ENCODE assay signal across 24 cellular contexts in genomic region chr5:81747030-81747429, GRCh38.
"Had no signal": no experiment of that assay in that cellular context is flagged by ENCODE, and none has a peak within 500 bp of the region (broad histone marks: within the 10 kb centered on the region; RNA-seq: fewer than 3 reads in every experiment).

No MANE protein-coding gene starts in this region.

- H3K27me3 Mint-ChIP-seq: stimulated activated naive CD8-positive, alpha-beta T cell treated with anti-CD3 and anti-CD28 coated beads, Interleukin-15, amount 100 ng/mL, for 72 hours had no signal

- H3K36me3 Mint-ChIP-seq: immature natural killer cell had no signal

- ATAC-seq: pancreas; right lobe of liver; stimulated activated naive CD8-positive, alpha-beta T cell treated with anti-CD3 and anti-CD28 coated beads, Interleukin-15, amount 100 ng/mL, for 72 hours had no signal

- H3K27ac ChIP-seq: esophagus muscularis mucosa, left ventricle myocardium inferior, pancreas, right lobe of liver, suprapubic skin, VCaP had no signal

- H3K9me3 ChIP-seq: esophagus muscularis mucosa, left ventricle myocardium inferior, pancreas, right lobe of liver, suprapubic skin had no signal

- H3K4me3 Mint-ChIP-seq: immature natural killer cell; stimulated activated naive CD8-positive, alpha-beta T cell treated with anti-CD3 and anti-CD28 coated beads, Interleukin-15, amount 100 ng/mL, for 72 hours had no signal

- H3K9me3 Mint-ChIP-seq: immature natural killer cell; stimulated activated naive CD8-positive, alpha-beta T cell treated with anti-CD3 and anti-CD28 coated beads, Interleukin-15, amount 100 ng/mL, for 72 hours had no signal

- H3K27me3 ChIP-seq: esophagus muscularis mucosa, pancreas, right lobe of liver, suprapubic skin had no signal

- FAIRE-seq: astrocyte, endothelial cell of umbilical vein, pancreas, small intestine had no signal

- DNase-seq: activated CD4-positive, alpha-beta T cell treated with anti-CD3 and anti-CD28 coated beads, Interleukin-2, amount 50 U/mL, for 1 hour; activated CD4-positive, CD25-positive, alpha-beta regulatory T cell treated with anti-CD3 and anti-CD28 coated beads, Interleukin-2, amount 50 U/mL, for 72 hours; activated CD8-positive, alpha-beta memory T cell treated with anti-CD3 and anti-CD28 coated beads, Interleukin-2, amount 50 U/mL, for 4 hours; activated effector memory CD4-positive, alpha-beta T cell treated with Interleukin-2 at 50 U/mL for 16 hours; activated naive CD4-positive, alpha-beta T cell treated with anti-CD3 and anti-CD28 coated beads, Interleukin-2, amount 50 U/mL, for 16 hours; activated T-cell treated with anti-CD3 and anti-CD28 coated beads, Interleukin-2, amount 50 U/mL, for 48 hours; effector CD8-positive, alpha-beta T cell; immature natural killer cell; kidney glomerular epithelial cell; left ventricle myocardium inferior; mammary epithelial cell; pancreas; right lobe of liver; small intestine; stimulated activated CD4-positive, alpha-beta T cell treated with anti-CD3 and anti-CD28 coated beads, Interleukin-15, amount 100 ng/mL, for 24 hours; stimulated activated CD4-positive, alpha-beta T cell treated with anti-CD3 and anti-CD28 coated beads, Interleukin-2, amount 100 ng/mL, for 48 hours; stimulated activated naive CD8-positive, alpha-beta T cell treated with anti-CD3 and anti-CD28 coated beads, Interleukin-15, amount 100 ng/mL, for 72 hours; T-helper 2 cell; trophoblast cell had no signal

- H3K4me1 ChIP-seq: right lobe of liver had no signal

- H3K27ac Mint-ChIP-seq: immature natural killer cell; stimulated activated naive CD8-positive, alpha-beta T cell treated with anti-CD3 and anti-CD28 coated beads, Interleukin-15, amount 100 ng/mL, for 72 hours had no signal

- H3K4me3 ChIP-seq: esophagus muscularis mucosa, left ventricle myocardium inferior, pancreas, right lobe of liver, suprapubic skin had no signal

- H3K36me3 ChIP-seq: pancreas, right lobe of liver, suprapubic skin had no signal
